In genomic region chr10:5364365-5364764, GRCh38 we compare ENCODE assay signal across 23 cellular contexts. TPM values are rescaled to one million over a fixed set of nuclear protein-coding genes. Genes with fewer than 3 reads are reported as not detected.
"Had no signal": no experiment of that assay in that cellular context is flagged by ENCODE, and none has a peak within 500 bp of the region (broad histone marks: within the 10 kb centered on the region; RNA-seq: fewer than 3 reads in every experiment).

No MANE protein-coding gene starts in this region.

- H3K9me3 ChIP-seq: pancreas, thyroid gland had no signal

- H3K4me3 ChIP-seq: coronary artery, thyroid gland had no signal

- H3K36me3 ChIP-seq: pancreas, thyroid gland had no signal

- H3K36me3 Mint-ChIP-seq: activated naive CD4-positive, alpha-beta T cell treated with anti-CD3 and anti-CD28 coated beads, Interleukin-2, amount 10 ng/mL, durations not matched to agents 7 days and 5 days; immature natural killer cell; natural killer cell treated with Interleukin-12 subunit alpha and Interleukin-12 subunit beta and Interleukin-15 and Interleukin-18, amount 100 ng/mL, for 72 hours had no signal

- H3K27ac Mint-ChIP-seq: activated CD4-positive, alpha-beta memory T cell treated with anti-CD3 and anti-CD28 coated beads, Interleukin-2, amount 10 ng/mL, durations not matched to agents 7 days and 5 days; activated CD4-positive, alpha-beta T cell treated with anti-CD3 and anti-CD28 coated beads, Interleukin-2, amount 10 ng/mL, durations not matched to agents 24 days and 14 days; activated naive CD4-positive, alpha-beta T cell treated with anti-CD3 and anti-CD28 coated beads, Interleukin-2, amount 10 ng/mL, durations not matched to agents 7 days and 5 days; activated T-cell treated with anti-CD3 and anti-CD28 coated beads, Interleukin-2, amount 50 U/mL, for 72 hours; natural killer cell treated with Interleukin-12 subunit alpha and Interleukin-12 subunit beta and Interleukin-15 and Interleukin-18, amount 100 ng/mL, for 72 hours; stimulated activated naive CD8-positive, alpha-beta T cell treated with anti-CD3 and anti-CD28 coated beads, Interleukin-15, Interleukin-2, amounts not matched to agents 100 ng/mL and 50 ng/mL, for 24 hours had no signal

- H3K27me3 ChIP-seq: thyroid gland had no signal

- H3K4me3 Mint-ChIP-seq: activated CD4-positive, alpha-beta memory T cell treated with anti-CD3 and anti-CD28 coated beads, Interleukin-2, amount 10 ng/mL, durations not matched to agents 7 days and 5 days; activated CD4-positive, alpha-beta T cell treated with anti-CD3 and anti-CD28 coated beads, Interleukin-2, amount 10 ng/mL, durations not matched to agents 24 days and 14 days; activated naive CD4-positive, alpha-beta T cell treated with anti-CD3 and anti-CD28 coated beads, Interleukin-2, amount 10 ng/mL, durations not matched to agents 7 days and 5 days; activated T-cell treated with anti-CD3 and anti-CD28 coated beads, Interleukin-2, amount 50 U/mL, for 72 hours; immature natural killer cell; natural killer cell treated with Interleukin-12 subunit alpha and Interleukin-12 subunit beta and Interleukin-15 and Interleukin-18, amount 100 ng/mL, for 72 hours; stimulated activated naive CD8-positive, alpha-beta T cell treated with anti-CD3 and anti-CD28 coated beads, Interleukin-15, Interleukin-2, amounts not matched to agents 100 ng/mL and 50 ng/mL, for 24 hours had no signal

- DNase-seq: activated CD4-positive, alpha-beta memory T cell treated with anti-CD3 and anti-CD28 coated beads, Interleukin-2, amount 10 ng/mL, durations not matched to agents 7 days and 5 days; activated CD4-positive, alpha-beta T cell treated with anti-CD3 and anti-CD28 coated beads, Interleukin-2, amount 10 ng/mL, durations not matched to agents 24 days and 14 days; activated effector memory CD4-positive, alpha-beta T cell treated with Interleukin-2 at 50 U/mL for 16 hours; activated naive CD4-positive, alpha-beta T cell treated with anti-CD3 and anti-CD28 coated beads, Interleukin-2, amount 10 ng/mL, durations not matched to agents 7 days and 5 days; activated T-cell treated with anti-CD3 and anti-CD28 coated beads, Interleukin-2, amount 50 U/mL, for 72 hours; cerebellar nuclear complex; erythroblast; foreskin keratinocyte; immature natural killer cell; kidney glomerular epithelial cell; midbrain; stimulated activated CD4-positive, alpha-beta T cell treated with anti-CD3 and anti-CD28 coated beads, Interleukin-12 subunit alpha, Interleukin-12 subunit beta, amount 100 ng/mL, for 4 hours; substantia nigra; thyroid gland had no signal

- H3K9me3 Mint-ChIP-seq: activated CD4-positive, alpha-beta memory T cell treated with anti-CD3 and anti-CD28 coated beads, Interleukin-2, amount 10 ng/mL, durations not matched to agents 7 days and 5 days; activated CD4-positive, alpha-beta T cell treated with anti-CD3 and anti-CD28 coated beads, Interleukin-2, amount 10 ng/mL, durations not matched to agents 24 days and 14 days; activated naive CD4-positive, alpha-beta T cell treated with anti-CD3 and anti-CD28 coated beads, Interleukin-2, amount 10 ng/mL, durations not matched to agents 7 days and 5 days; activated T-cell treated with anti-CD3 and anti-CD28 coated beads, Interleukin-2, amount 50 U/mL, for 72 hours; immature natural killer cell; natural killer cell treated with Interleukin-12 subunit alpha and Interleukin-12 subunit beta and Interleukin-15 and Interleukin-18, amount 100 ng/mL, for 72 hours; stimulated activated naive CD8-positive, alpha-beta T cell treated with anti-CD3 and anti-CD28 coated beads, Interleukin-15, Interleukin-2, amounts not matched to agents 100 ng/mL and 50 ng/mL, for 24 hours had no signal

- H3K4me1 Mint-ChIP-seq: activated CD4-positive, alpha-beta memory T cell treated with anti-CD3 and anti-CD28 coated beads, Interleukin-2, amount 10 ng/mL, durations not matched to agents 7 days and 5 days; activated CD4-positive, alpha-beta T cell treated with anti-CD3 and anti-CD28 coated beads, Interleukin-2, amount 10 ng/mL, durations not matched to agents 24 days and 14 days; activated naive CD4-positive, alpha-beta T cell treated with anti-CD3 and anti-CD28 coated beads, Interleukin-2, amount 10 ng/mL, durations not matched to agents 7 days and 5 days had no signal

- ATAC-seq: activated CD4-positive, CD25-positive, alpha-beta regulatory T cell treated with anti-CD3 and anti-CD28 coated beads, Interleukin-2, amount 50 U/mL, for 24 hours; activated T-cell treated with anti-CD3 and anti-CD28 coated beads, Interleukin-2, amount 50 U/mL, for 72 hours; foreskin keratinocyte; natural killer cell treated with Interleukin-12 subunit alpha and Interleukin-12 subunit beta and Interleukin-15 and Interleukin-18, amount 100 ng/mL, for 72 hours had no signal

- H3K27ac ChIP-seq: coronary artery, foreskin keratinocyte, pancreas, thyroid gland had no signal

- FAIRE-seq: endometrium, pancreas had no signal

- H3K4me1 ChIP-seq: foreskin keratinocyte, pancreas, thyroid gland had no signal

RNA-seq across cellular contexts. Expression of gene UCN3, which starts 0.4 kb away (rescaled TPM):
- total RNA-seq: activated CD4-positive, alpha-beta memory T cell treated with anti-CD3 and anti-CD28 coated beads, Interleukin-2, amount 10 ng/mL, durations not matched to agents 7 days and 5 days; activated CD4-positive, alpha-beta T cell treated with anti-CD3 and anti-CD28 coated beads, Interleukin-2, amount 10 ng/mL, durations not matched to agents 24 days and 14 days; activated T-cell treated with anti-CD3 and anti-CD28 coated beads, Interleukin-2, amount 50 U/mL, for 72 hours; foreskin keratinocyte; natural killer cell treated with Interleukin-12 subunit alpha and Interleukin-12 subunit beta and Interleukin-15 and Interleukin-18, amount 100 ng/mL, for 72 hours; T-helper 2 cell treated with Interferon-gamma antibody and Interleukin-4, amounts not matched to agents 100 ng/mL and 5 ng/mL, for 36 hours; thyroid gland; urinary bladder had no signal
- polyA plus RNA-seq: foreskin keratinocyte, immature natural killer cell, liver, urinary bladder had no signal

RNA-seq across cellular contexts. Expression of gene TUBAL3, which starts 40.3 kb away (rescaled TPM):
- total RNA-seq: activated CD4-positive, alpha-beta memory T cell treated with anti-CD3 and anti-CD28 coated beads, Interleukin-2, amount 10 ng/mL, durations not matched to agents 7 days and 5 days; activated T-cell treated with anti-CD3 and anti-CD28 coated beads, Interleukin-2, amount 50 U/mL, for 72 hours; T-helper 2 cell treated with Interferon-gamma antibody and Interleukin-4, amounts not matched to agents 100 ng/mL and 5 ng/mL, for 36 hours had no signal
- polyA plus RNA-seq: immature natural killer cell, liver had no signal
